ENCODE assay signal across 8 cellular contexts in the genomic region with DNA sequence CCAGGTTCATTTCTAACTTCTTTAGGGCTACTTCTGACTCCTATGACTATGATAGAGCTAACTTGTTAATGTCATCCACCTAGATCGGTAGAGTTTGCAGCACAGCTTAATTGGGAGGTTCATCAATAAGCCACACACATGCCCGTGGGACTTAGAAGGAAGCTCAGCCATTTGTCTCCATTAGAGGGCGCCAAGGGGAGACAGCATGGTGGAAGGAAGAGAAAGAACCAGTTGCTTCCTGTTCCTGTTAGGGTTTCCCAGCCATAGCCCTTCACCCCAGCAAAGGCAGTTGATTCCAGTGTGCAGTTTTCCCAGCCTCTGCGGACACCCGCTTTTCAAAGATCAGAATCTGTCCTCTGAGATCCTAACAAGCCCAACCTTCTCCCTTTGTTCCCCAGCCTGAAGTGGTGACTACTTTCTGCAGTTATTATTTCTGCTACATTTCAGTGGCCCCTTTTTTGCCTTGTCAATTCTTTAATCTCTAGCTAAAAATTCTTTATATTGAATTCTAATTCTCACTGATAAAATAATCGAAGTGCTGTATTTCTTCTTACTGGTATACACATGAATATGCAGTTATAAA. TPM values are rescaled to one million over a fixed set of nuclear protein-coding genes. Genes with fewer than 3 reads are reported as not detected.
DNase-seq lines count a peak whose midpoint lies in the region; ATAC-seq and TF ChIP-seq lines count a peak whose summit lies in the region.

No MANE protein-coding gene starts in this region.

- H3K36me3 ChIP-seq in left lung = no peaks in the 10 kb centered on the region

- intact Hi-C loops in left lung (cut with DNase I) = loop anchor here in 1 of 2 donors (10.0 kb wide), 1 partner anchor 319 kb away; the partner anchor contains the start of gene SPATS2L

- peaks cover 0 to 3% of the 10 kb centered on the region in 2 donors for H3K4me1 ChIP-seq in left lung

- H3K9me3 ChIP-seq in left lung = no peaks in the 10 kb centered on the region

- H3K27me3 ChIP-seq in left lung = no peaks in the 10 kb centered on the region

- no peak overlapping the region for H3K27ac ChIP-seq in 22Rv1
- no peak overlapping the region for H3K27ac ChIP-seq in left lung

- TF ChIP-seq CTCF in 22Rv1 (IDR thresholded peaks at IDR 0.05) = peak; percentile 88
- peak; percentile 64 for TF ChIP-seq CTCF in GM12875 (IDR thresholded peaks at IDR 0.05; ENCODE audit: borderline replicate concordance, insufficient read depth, low read depth, low read length)
- TF ChIP-seq CTCF in left lung (IDR thresholded peaks at IDR 0.05) = peak; percentile 50 to 57

- H3K4me3 ChIP-seq in GM12875 (ENCODE audit: low read depth, low read length) (no peak overlapping the region), left lung (no peak overlapping the region)

- DNase-seq in NCI-H345 (lab: John Stamatoyannopoulos, UW) = peak; percentile 68
- DNase-seq in activated CD4-positive, CD25-positive, alpha-beta regulatory T cell (lab: John Stamatoyannopoulos, UW) = peak; percentile 2 to 8 (median 4)
- DNase-seq in cerebellar cortex (ENCODE audit: low spot score) = peak; percentile 68
- peak in 1 of 2 donors; percentile 51 for DNase-seq in left lung
- peak; percentile 20 for DNase-seq in stimulated activated CD8-positive, alpha-beta memory T cell treated with anti-CD3 and anti-CD28 coated beads, Interleukin-7, amount 100 ng/mL, for 24 hours (ENCODE audit: low read depth)

- peak; percentile 62 for ATAC-seq in HG03039 (IDR thresholded peaks at IDR 0.05; ENCODE audit: unreplicated experiment)
- ATAC-seq in left lung = peak; percentile 95

RNA-seq across cellular contexts. Expression of gene MAIP1, which starts 30.3 kb away (rescaled TPM):
- 10 to 100 TPM; 14.7 to 20.2 TPM for total RNA-seq in left lung

RNA-seq across cellular contexts. Expression of gene TYW5, which starts 30.4 kb away (rescaled TPM):
- total RNA-seq in left lung = 1 to 10 TPM; 6.2 to 6.3 TPM
